ENCODE assay signal across 8 cellular contexts in the genomic region with DNA sequence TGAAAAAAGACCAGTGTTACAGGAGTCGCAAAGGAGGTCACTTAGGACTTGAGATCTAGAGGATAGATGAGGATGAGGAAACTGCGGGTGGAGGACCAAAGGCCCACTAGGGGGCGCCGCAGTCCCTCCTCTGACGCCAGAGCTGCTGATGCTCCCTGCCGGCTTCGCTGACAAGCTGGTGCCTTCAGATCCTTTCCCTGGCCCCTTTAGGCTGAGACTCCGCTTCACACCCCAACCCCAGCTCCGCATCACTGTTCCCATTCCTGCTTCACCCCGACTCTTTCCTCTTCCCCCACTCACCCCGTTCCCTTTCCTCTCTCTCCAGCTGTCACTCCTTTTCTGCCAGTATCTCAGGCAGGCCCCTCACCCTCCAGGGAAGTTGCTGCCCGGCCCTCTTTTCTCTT. TPM values are rescaled to one million over a fixed set of nuclear protein-coding genes. Genes with fewer than 3 reads are reported as not detected.
DNase-seq lines count a peak whose midpoint lies in the region; ATAC-seq and TF ChIP-seq lines count a peak whose summit lies in the region.

No MANE protein-coding gene starts in this region.

- POLR2A ChIA-PET in Caco-2 (lab: Charles Lee) = no interaction called here

- no peak overlapping the region for H3K4me3 Mint-ChIP-seq in Caco-2 (ENCODE audit: unreplicated experiment)
- H3K4me3 Mint-ChIP-seq in effector memory CD8-positive, alpha-beta T cell = no peak overlapping the region

- CTCF ChIA-PET in Caco-2 (lab: Charles Lee) = interaction anchor here (0.6 to 1.7 kb wide), 17 partner anchors 10 to 291 kb away, joined by 3 to 14 read pairs (median 5); a partner anchor contains a TSS

- H3K27me3 ChIP-seq in Caco-2 (replicated peaks; ENCODE audit: control insufficient read depth, insufficient read depth, low read length) (no peaks in the 10 kb centered on the region), NT2/D1 (ENCODE audit: insufficient read depth, insufficient read length) (peaks cover 17% of the 10 kb centered on the region)

- no peak overlapping the region for H3K27ac Mint-ChIP-seq in Caco-2 (ENCODE audit: unreplicated experiment)
- peak overlapping the region in 1 of 2 donors; percentile 78 for H3K27ac Mint-ChIP-seq in effector memory CD8-positive, alpha-beta T cell

- H3K9ac ChIP-seq in NT2/D1 (ENCODE audit: insufficient read length, low read depth) = no peak overlapping the region

- peak; percentile 72 to 82 for DNase-seq in Caco-2
- DNase-seq in HUDEP-2 (lab: John Stamatoyannopoulos, UW; ENCODE audit: unreplicated experiment in 76 of 76) = peak in 70 of 76 experiments; percentile 9 to 86 (median 62)
- DNase-seq in NT2/D1 (ENCODE audit: low read depth, low spot score) = peak; percentile 90
- DNase-seq in activated CD8-positive, alpha-beta memory T cell treated with anti-CD3 and anti-CD28 coated beads, Interleukin-2, amount 50 U/mL, for 1 hour (ENCODE audit: extremely low read depth) = peak; percentile 43
- peak; percentile 67 to 72 (median 71) for DNase-seq in effector memory CD8-positive, alpha-beta T cell
- peak; percentile 91 for DNase-seq in midbrain (lab: John Stamatoyannopoulos, UW)
- DNase-seq in stimulated activated CD8-positive, alpha-beta memory T cell treated with anti-CD3 and anti-CD28 coated beads, Interleukin-2, amount 100 ng/mL, for 48 hours (ENCODE audit: low read depth in 2 of 2) = peak; percentile 70 to 74

- H3K4me3 ChIP-seq in Caco-2 (ENCODE audit: low read depth, low read length) = no peak overlapping the region
- no peak overlapping the region for H3K4me3 ChIP-seq in NT2/D1 (ENCODE audit: insufficient read length, low read depth)

- ATAC-seq in effector memory CD8-positive, alpha-beta T cell (replicated peaks) = peak; percentile 61
- no peak for ATAC-seq in HG03378 (IDR thresholded peaks at IDR 0.05; ENCODE audit: unreplicated experiment)

- intact Hi-C loops in Caco-2 (cut with micrococcal nuclease; ENCODE audit: unreplicated experiment) = loop anchor here (1.0 to 10.0 kb wide), 4 partner anchors 13 to 167 kb away; a partner anchor contains a TSS

- H3K9me3 ChIP-seq in Caco-2 = no peaks in the 10 kb centered on the region
- H3K9me3 ChIP-seq in NT2/D1 (ENCODE audit: insufficient read depth, low read length) = no peaks in the 10 kb centered on the region

- TF ChIP-seq CTCF in Caco-2 (IDR thresholded peaks at IDR 0.05; ENCODE audit: insufficient read depth in 1 of 2, low read depth in 1 of 2, low read length in 1 of 2, severe bottlenecking in 1 of 2, unreplicated experiment in 1 of 2) = peak; percentile 82 to 87

- peaks cover 10% of the 10 kb centered on the region for H3K27me3 Mint-ChIP-seq in Caco-2 (ENCODE audit: insufficient read depth, unreplicated experiment)
- peaks cover 15 to 28% of the 10 kb centered on the region in 2 donors for H3K27me3 Mint-ChIP-seq in effector memory CD8-positive, alpha-beta T cell

- no peaks in the 10 kb centered on the region for H3K36me3 Mint-ChIP-seq in Caco-2 (ENCODE audit: insufficient read depth, unreplicated experiment)
- H3K36me3 Mint-ChIP-seq in effector memory CD8-positive, alpha-beta T cell (ENCODE audit: insufficient read depth) = peaks cover 20% of the 10 kb centered on the region

- no peaks in the 10 kb centered on the region for H3K4me1 ChIP-seq in Caco-2
- H3K4me1 ChIP-seq in NT2/D1 (ENCODE audit: insufficient read depth, insufficient read length) = peaks cover 2% of the 10 kb centered on the region

- BruUV-seq in Caco-2 (replicated peaks; lab: Mats Ljungman, UMichigan) = no TSS peak

- no peaks in the 10 kb centered on the region for H3K36me3 ChIP-seq in Caco-2 (ENCODE audit: control insufficient read depth, insufficient read depth, low read length)
- peaks cover 18% of the 10 kb centered on the region for H3K36me3 ChIP-seq in NT2/D1 (ENCODE audit: insufficient read depth, insufficient read length, low read length)

- no peaks in the 10 kb centered on the region for H3K9me3 Mint-ChIP-seq in Caco-2 (ENCODE audit: unreplicated experiment)
- no peaks in the 10 kb centered on the region for H3K9me3 Mint-ChIP-seq in effector memory CD8-positive, alpha-beta T cell

- H3K4me1 Mint-ChIP-seq in Caco-2 (ENCODE audit: low read depth, unreplicated experiment) = peaks cover 7% of the 10 kb centered on the region
- H3K4me1 Mint-ChIP-seq in effector memory CD8-positive, alpha-beta T cell (ENCODE audit: low read depth in 2 of 2) = peaks cover 21 to 23% of the 10 kb centered on the region in 2 donors

RNA-seq across cellular contexts. Expression of a gene that starts 4.3 kb away (rescaled TPM):
- not detected in 2 replicates for total RNA-seq in Caco-2 (2022)

RNA-seq across cellular contexts. Expression of a gene that starts 12.7 kb away (rescaled TPM):
- 15.4 and 16.0 TPM in 2 replicates for total RNA-seq in Caco-2 (2022)

RNA-seq across cellular contexts. Expression of a gene that starts 15.7 kb away (rescaled TPM):
- 0.58 and 0.68 TPM in 2 replicates for total RNA-seq in Caco-2 (2022)

RNA-seq across cellular contexts. Expression of a gene that starts 29.9 kb away (rescaled TPM):
- 0.36 TPM in 1 of 2 replicates, not detected in the other for total RNA-seq in Caco-2 (2022)

RNA-seq across cellular contexts. Expression of a gene that starts 53.9 kb away (rescaled TPM):
- 5.5 and 5.7 TPM in 2 replicates for total RNA-seq in Caco-2 (2022)
